In the genomic region with DNA sequence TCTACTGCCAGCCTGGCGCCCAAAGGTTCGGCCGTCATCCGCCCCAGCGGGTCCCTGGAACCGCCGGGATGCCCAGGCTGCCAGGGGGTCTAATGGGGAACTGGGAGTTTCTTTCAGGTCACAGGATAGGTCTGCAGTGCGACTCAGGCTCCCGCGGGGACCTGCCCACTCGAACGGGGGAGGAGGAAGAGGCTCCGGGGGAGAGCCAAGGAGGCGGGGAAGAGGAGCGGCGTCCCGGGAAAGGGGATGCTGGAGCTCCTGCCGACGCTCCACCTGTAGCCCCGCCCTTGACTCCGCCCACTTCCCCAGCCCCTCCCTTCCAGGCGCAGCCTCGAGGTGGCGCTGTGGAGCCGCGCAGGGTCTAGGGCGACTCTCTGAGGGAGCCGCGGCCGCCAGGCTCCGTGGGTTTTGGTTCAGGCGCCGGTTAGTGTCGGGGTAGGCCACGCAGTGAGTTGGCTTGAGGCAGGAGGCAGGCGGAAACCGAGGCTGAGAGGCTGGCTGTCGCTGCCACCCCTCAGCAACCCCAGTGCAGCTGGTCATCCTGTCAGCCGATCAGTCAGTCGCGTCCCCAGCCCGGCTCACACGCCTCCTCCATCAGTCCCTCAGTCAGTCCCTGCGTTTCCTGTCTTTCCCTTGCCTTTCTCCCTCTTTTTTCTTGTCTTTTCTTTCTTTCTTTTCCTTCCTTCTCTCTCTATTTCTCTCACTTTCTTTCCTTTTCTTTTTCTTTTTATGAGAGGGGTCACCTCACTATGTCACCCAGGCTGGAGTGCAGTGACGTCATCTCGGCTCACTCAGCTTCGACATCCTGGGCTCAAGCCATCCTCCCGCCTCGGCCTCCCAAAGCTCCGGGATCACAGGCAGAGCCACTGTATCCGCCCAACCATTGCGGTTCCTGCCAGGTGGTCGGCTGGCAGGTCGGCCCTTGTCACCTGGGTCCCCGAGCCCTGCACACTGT, we compare ENCODE assay signal across 8 cellular contexts. TPM values are rescaled to one million over a fixed set of nuclear protein-coding genes. Genes with fewer than 3 reads are reported as not detected.
DNase-seq lines count a peak whose midpoint lies in the region; ATAC-seq, FAIRE-seq and TF ChIP-seq lines count a peak whose summit lies in the region.

No MANE protein-coding gene starts in this region.

- peak overlapping the region; percentile 96 for H2AFZ ChIP-seq in astrocyte (ENCODE audit: low read depth, low read length)

- peaks cover 5% of the 10 kb centered on the region for H3K27me3 Mint-ChIP-seq in T-helper 2 cell treated with Interferon-gamma antibody and Interleukin-4, amounts not matched to agents 5 μg/mL and 100 μg/mL, for 36 hours (ENCODE audit: low read depth)
- peaks cover 9% of the 10 kb centered on the region for H3K27me3 Mint-ChIP-seq in astrocyte (ENCODE audit: low read depth, unreplicated experiment)

- DNase-seq in DMS114 treated with DMSO at 0.1 percent for 48 hours (lab: John Stamatoyannopoulos, UW; ENCODE audit: unreplicated experiment) (peak; percentile 46), H4 (ENCODE audit: low spot score) (peak; percentile 57), NCI-H128 (lab: John Stamatoyannopoulos, UW; ENCODE audit: unreplicated experiment) (peak; percentile 74), astrocyte (ENCODE audit: low read depth) (no peak), hepatic stellate cell (ENCODE audit: low spot score) (peak; percentile 86), retina (peak; percentile 93), aorta (peak; percentile 83 to 96)
- peak; percentile 83 for DNase-seq in T-helper 2 cell treated with Interferon-gamma antibody and Interleukin-4, amounts not matched to agents 5 μg/mL and 100 μg/mL, for 36 hours (ENCODE audit: low spot score)

- ATAC-seq in aorta (ENCODE audit: low FRiP score), result peak; percentile 94

- no peaks in the 10 kb centered on the region for H3K27me3 ChIP-seq in astrocyte (ENCODE audit: insufficient read depth, low read length)
- H3K27me3 ChIP-seq in aorta (ENCODE audit: control insufficient read depth in 1 of 2, insufficient read depth in 2 of 2, low read length in 1 of 2), result no peaks in the 10 kb centered on the region

- no peak overlapping the region for H3K27ac ChIP-seq in astrocyte (ENCODE audit: low read depth, low read length)
- H3K27ac ChIP-seq in aorta (ENCODE audit: low read depth in 1 of 2, low read length in 2 of 2), result no peak overlapping the region

- peaks cover 12% of the 10 kb centered on the region for H3K4me1 Mint-ChIP-seq in T-helper 2 cell treated with Interferon-gamma antibody and Interleukin-4, amounts not matched to agents 5 μg/mL and 100 μg/mL, for 36 hours (ENCODE audit: low read depth)
- no peaks in the 10 kb centered on the region for H3K4me1 Mint-ChIP-seq in astrocyte (ENCODE audit: low read depth, unreplicated experiment)

- H3K9me3 ChIP-seq in astrocyte (ENCODE audit: insufficient read depth, low read depth, low read length) (no peaks in the 10 kb centered on the region), aorta (ENCODE audit: control insufficient read depth, low read length) (no peaks in the 10 kb centered on the region)

- peak overlapping the region; percentile 54 for H3K4me3 ChIP-seq in astrocyte (ENCODE audit: insufficient read depth, low read depth, low read length)
- H3K4me3 ChIP-seq in aorta (ENCODE audit: low read length in 2 of 2), result no peak overlapping the region

- H3K79me2 ChIP-seq in astrocyte (ENCODE audit: insufficient read depth, low read length), result no peaks in the 10 kb centered on the region

- H3K36me3 Mint-ChIP-seq in T-helper 2 cell treated with Interferon-gamma antibody and Interleukin-4, amounts not matched to agents 5 μg/mL and 100 μg/mL, for 36 hours (ENCODE audit: low read depth), result no peaks in the 10 kb centered on the region
- H3K36me3 Mint-ChIP-seq in astrocyte (ENCODE audit: low read depth, unreplicated experiment), result no peaks in the 10 kb centered on the region

- peak overlapping the region; percentile 89 for H3K4me2 ChIP-seq in astrocyte (ENCODE audit: low read length)

- FAIRE-seq in astrocyte (lab: Jason Lieb, UNC), result no peak

- H3K4me1 ChIP-seq in astrocyte (ENCODE audit: insufficient read depth, low read length) (no peaks in the 10 kb centered on the region), aorta (ENCODE audit: control insufficient read depth in 1 of 2, insufficient read depth in 2 of 2, low read length in 2 of 2) (no peaks in the 10 kb centered on the region)

- H4K20me1 ChIP-seq in astrocyte (ENCODE audit: insufficient read depth, low read length), result no peaks in the 10 kb centered on the region

- H3K9me3 Mint-ChIP-seq in T-helper 2 cell treated with Interferon-gamma antibody and Interleukin-4, amounts not matched to agents 5 μg/mL and 100 μg/mL, for 36 hours, result no peaks in the 10 kb centered on the region
- H3K9me3 Mint-ChIP-seq in astrocyte (ENCODE audit: unreplicated experiment), result no peaks in the 10 kb centered on the region

- 16 to 17% methylated on average over 49 to 55 of the region's 55 CpGs for WGBS in aorta, 2 donors

- peak overlapping the region; percentile 45 for H3K27ac Mint-ChIP-seq in T-helper 2 cell treated with Interferon-gamma antibody and Interleukin-4, amounts not matched to agents 5 μg/mL and 100 μg/mL, for 36 hours
- H3K27ac Mint-ChIP-seq in astrocyte (ENCODE audit: unreplicated experiment), result peak overlapping the region; percentile 53

- H3K36me3 ChIP-seq in astrocyte (ENCODE audit: insufficient read depth, low read length) (no peaks in the 10 kb centered on the region), aorta (ENCODE audit: control insufficient read depth in 1 of 2, insufficient read depth in 2 of 2, low read length in 1 of 2) (no peaks in the 10 kb centered on the region)

- peak; percentile 47 for TF ChIP-seq CTCF in astrocyte (IDR thresholded peaks at IDR 0.05; ENCODE audit: insufficient read depth, low read depth, low read length)

- peak overlapping the region; percentile 82 for H3K4me3 Mint-ChIP-seq in T-helper 2 cell treated with Interferon-gamma antibody and Interleukin-4, amounts not matched to agents 5 μg/mL and 100 μg/mL, for 36 hours
- peak overlapping the region; percentile 84 for H3K4me3 Mint-ChIP-seq in astrocyte (ENCODE audit: unreplicated experiment)

- H3K9ac ChIP-seq in astrocyte (ENCODE audit: low read length), result peak overlapping the region; percentile 65

- intact Hi-C loops in aorta (cut with DNase I), result loop anchor here (2.0 to 10.0 kb wide), 4 partner anchors 26 to 504 kb away; partner anchors contain the start of genes FBXO7 (in 1 of the 2) and YWHAH (in 1 of the 2)

RNA-seq across cellular contexts. Expression of gene YWHAH, which starts 26.4 kb away (rescaled TPM):
- total RNA-seq in H4 (2014; rRNA removed; shearing (Covaris generic)), result 84.5 and 105 TPM in 2 replicates
- total RNA-seq in astrocyte (153 and 160 TPM in 2 replicates), aorta (100 to 1,000 TPM; 207 to 538 TPM)
- 100 to 1,000 TPM in 1 of 2 donors, 10 to 100 TPM in 1; 82.8 to 179 TPM for polyA plus RNA-seq in aorta
